21 cellular contexts compared by ENCODE assay signal in genomic region chr19:16873603-16874002, GRCh38. TPM values are rescaled to one million over a fixed set of nuclear protein-coding genes. Genes with fewer than 3 reads are reported as not detected.
A peak's percentile ranks its signal among the peaks of the same experiment; 100 is the strongest.
DNase-seq lines count a peak whose midpoint lies in the region; ATAC-seq and TF ChIP-seq lines count a peak whose summit lies in the region.
"Had no signal": no experiment of that assay in that cellular context is flagged by ENCODE, and none has a peak within 500 bp of the region (broad histone marks: within the 10 kb centered on the region; RNA-seq: fewer than 3 reads in every experiment).

No MANE protein-coding gene starts in this region.

- H3K4me3 Mint-ChIP-seq in CD4-positive, CD25-positive, alpha-beta regulatory T cell = no peak overlapping the region
- peak overlapping the region in 1 of 4 donors; percentile 55 for H3K4me3 Mint-ChIP-seq in IgD-negative memory B cell
- H3K4me3 Mint-ChIP-seq in chondrocyte (ENCODE audit: unreplicated experiment) = no peak overlapping the region
- H3K4me3 Mint-ChIP-seq in neural progenitor cell = no peak overlapping the region
- H3K4me3 Mint-ChIP-seq: activated naive CD8-positive, alpha-beta T cell treated with anti-CD3 and anti-CD28 coated beads, Interleukin-2, amount 50 U/mL, for 24 hours; type B pancreatic cell had no signal

- peaks cover 9% of the 10 kb centered on the region for H3K79me2 ChIP-seq in neural progenitor cell (ENCODE audit: low read depth)

- DNase-seq in CD4-positive, CD25-positive, alpha-beta regulatory T cell = no peak
- DNase-seq in chondrocyte (ENCODE audit: low spot score) (no peak), neural progenitor cell (ENCODE audit: low spot score) (no peak), DMS114 treated with DMSO at 0.1 percent for 48 hours (lab: John Stamatoyannopoulos, UW; ENCODE audit: unreplicated experiment) (no peak), T1000 (lab: John Stamatoyannopoulos, UW) (no peak)
- DNase-seq: activated naive CD8-positive, alpha-beta T cell treated with anti-CD3 and anti-CD28 coated beads, Interleukin-2, amount 50 U/mL, for 24 hours; Calu3; EL; esophagus squamous epithelium; left cardiac atrium; NCI-H1105; NCI-H2107; occipital lobe had no signal

- peaks cover 0 to 18% (median 10%) of the 10 kb centered on the region in 4 donors for H3K4me1 Mint-ChIP-seq in CD4-positive, CD25-positive, alpha-beta regulatory T cell
- peaks cover 0 to 19% (median 14%) of the 10 kb centered on the region in 3 donors for H3K4me1 Mint-ChIP-seq in IgD-negative memory B cell
- H3K4me1 Mint-ChIP-seq in chondrocyte (ENCODE audit: low read depth) = no peaks in the 10 kb centered on the region
- no peaks in the 10 kb centered on the region for H3K4me1 Mint-ChIP-seq in neural progenitor cell

- no peak overlapping the region for H2AFZ ChIP-seq in neural progenitor cell (replicated peaks)

- no peak overlapping the region for H3K4me3 ChIP-seq in CD4-positive, CD25-positive, alpha-beta regulatory T cell (ENCODE audit: low read depth, low read length)
- no peak overlapping the region for H3K4me3 ChIP-seq in neural progenitor cell
- H3K4me3 ChIP-seq: esophagus squamous epithelium, right atrium auricular region, SJSA1 had no signal

- H3K4me1 ChIP-seq in CD4-positive, CD25-positive, alpha-beta regulatory T cell (ENCODE audit: control insufficient read depth, insufficient read depth, low read length, poor library complexity, severe bottlenecking) = no peaks in the 10 kb centered on the region
- no peaks in the 10 kb centered on the region for H3K4me1 ChIP-seq in neural progenitor cell
- H3K4me1 ChIP-seq: SJSA1 had no signal

- peaks cover 35% of the 10 kb centered on the region for H3K36me3 Mint-ChIP-seq in CD4-positive, CD25-positive, alpha-beta regulatory T cell
- peaks cover 9% of the 10 kb centered on the region for H3K36me3 Mint-ChIP-seq in IgD-negative memory B cell
- peaks cover 33% of the 10 kb centered on the region for H3K36me3 Mint-ChIP-seq in chondrocyte (ENCODE audit: low read depth)
- peaks cover 18% of the 10 kb centered on the region for H3K36me3 Mint-ChIP-seq in neural progenitor cell

- H3K9me3 ChIP-seq in CD4-positive, CD25-positive, alpha-beta regulatory T cell (ENCODE audit: control insufficient read depth in 2 of 2, low read length in 2 of 2) = no peaks in the 10 kb centered on the region
- no peaks in the 10 kb centered on the region for H3K9me3 ChIP-seq in neural progenitor cell (ENCODE audit: low read depth)
- H3K9me3 ChIP-seq: esophagus squamous epithelium, right atrium auricular region, SJSA1 had no signal

- H3K9ac ChIP-seq in neural progenitor cell = no peak overlapping the region

- no peak overlapping the region for H3K4me2 ChIP-seq in neural progenitor cell

- H3K27me3 ChIP-seq in CD4-positive, CD25-positive, alpha-beta regulatory T cell (ENCODE audit: control insufficient read depth, insufficient read depth, low read length) = no peaks in the 10 kb centered on the region
- H3K27me3 ChIP-seq in neural progenitor cell = no peaks in the 10 kb centered on the region
- H3K27me3 ChIP-seq: esophagus squamous epithelium, right atrium auricular region, SJSA1 had no signal

- H4K20me1 ChIP-seq in neural progenitor cell (ENCODE audit: low read depth) = peaks cover 7% of the 10 kb centered on the region

- peaks cover 6% of the 10 kb centered on the region for H3F3A ChIP-seq in neural progenitor cell (ENCODE audit: low read depth)

- peak overlapping the region in 2 of 3 donors; percentile 81 to 92 for H3K27ac Mint-ChIP-seq in CD4-positive, CD25-positive, alpha-beta regulatory T cell
- H3K27ac Mint-ChIP-seq in IgD-negative memory B cell (peak overlapping the region; percentile 6 to 97 (median 63)), chondrocyte (ENCODE audit: unreplicated experiment) (peak overlapping the region; percentile 45), neural progenitor cell (peak overlapping the region; percentile 33)
- H3K27ac Mint-ChIP-seq: type B pancreatic cell had no signal

- no peak for ATAC-seq in CD4-positive, CD25-positive, alpha-beta regulatory T cell (ENCODE audit: low read depth in 2 of 2)
- ATAC-seq in GM21447 (IDR thresholded peaks at IDR 0.05; ENCODE audit: unreplicated experiment) (no peak), GM21717 (IDR thresholded peaks at IDR 0.05; ENCODE audit: unreplicated experiment) (no peak)
- ATAC-seq: activated naive CD8-positive, alpha-beta T cell treated with anti-CD3 and anti-CD28 coated beads, Interleukin-2, amount 50 U/mL, for 24 hours; left cardiac atrium had no signal

- TF ChIP-seq CTCF in chondrocyte (IDR thresholded peaks at IDR 0.05) = no peak
- no peak for TF ChIP-seq CTCF in neural progenitor cell (IDR thresholded peaks at IDR 0.05)

- H3K36me3 ChIP-seq in CD4-positive, CD25-positive, alpha-beta regulatory T cell (ENCODE audit: control insufficient read depth, insufficient read depth, low read length) = peaks cover 33% of the 10 kb centered on the region
- no peaks in the 10 kb centered on the region for H3K36me3 ChIP-seq in neural progenitor cell

- no peak overlapping the region for H3K27ac ChIP-seq in CD4-positive, CD25-positive, alpha-beta regulatory T cell (ENCODE audit: insufficient read depth, low read length, poor library complexity, severe bottlenecking)
- no peak overlapping the region for H3K27ac ChIP-seq in neural progenitor cell
- H3K27ac ChIP-seq: SJSA1 had no signal

- no peaks in the 10 kb centered on the region for H3K27me3 Mint-ChIP-seq in CD4-positive, CD25-positive, alpha-beta regulatory T cell
- no peaks in the 10 kb centered on the region for H3K27me3 Mint-ChIP-seq in IgD-negative memory B cell
- no peaks in the 10 kb centered on the region for H3K27me3 Mint-ChIP-seq in chondrocyte (ENCODE audit: low read depth)
- peaks cover 2% of the 10 kb centered on the region for H3K27me3 Mint-ChIP-seq in neural progenitor cell (ENCODE audit: insufficient read depth, low read depth)
- H3K27me3 Mint-ChIP-seq: activated naive CD8-positive, alpha-beta T cell treated with anti-CD3 and anti-CD28 coated beads, Interleukin-2, amount 50 U/mL, for 24 hours; type B pancreatic cell had no signal

- peaks cover 0 to 3% (median 0%) of the 10 kb centered on the region in 7 donors for H3K9me3 Mint-ChIP-seq in CD4-positive, CD25-positive, alpha-beta regulatory T cell
- peaks cover 0 to 6% (median 0%) of the 10 kb centered on the region in 3 donors for H3K9me3 Mint-ChIP-seq in IgD-negative memory B cell
- H3K9me3 Mint-ChIP-seq in chondrocyte (ENCODE audit: low read depth) = no peaks in the 10 kb centered on the region
- no peaks in the 10 kb centered on the region for H3K9me3 Mint-ChIP-seq in neural progenitor cell
- H3K9me3 Mint-ChIP-seq: type B pancreatic cell had no signal

RNA-seq across cellular contexts. Expression of gene F2RL3, which starts 15.2 kb away (rescaled TPM):
- total RNA-seq in CD4-positive, CD25-positive, alpha-beta regulatory T cell = 0.10 TPM
- not detected for polyA plus RNA-seq in CD4-positive, CD25-positive, alpha-beta regulatory T cell
- 0.36 TPM for polyA plus RNA-seq in IgD-negative memory B cell
- 0.05 to 0.10 TPM in 2 of 3 replicates, not detected in the other for total RNA-seq in chondrocyte
- total RNA-seq in neural progenitor cell (ENCODE audit: low replicate concordance) = 0.03 TPM in 1 of 2 replicates, not detected in the other
- total RNA-seq: bronchial epithelial cell, Calu3, HT-29 had no signal

RNA-seq across cellular contexts. Expression of gene SIN3B, which starts 44.4 kb away (rescaled TPM):
- total RNA-seq in CD4-positive, CD25-positive, alpha-beta regulatory T cell = 82.3 TPM
- 1 to 10 TPM; 2.2 to 5.2 (median 3.8) TPM for polyA plus RNA-seq in CD4-positive, CD25-positive, alpha-beta regulatory T cell
- 11.8 TPM for polyA plus RNA-seq in IgD-negative memory B cell
- total RNA-seq in chondrocyte (59.2 to 62.2 TPM (median 59.7 TPM) in 3 replicates), neural progenitor cell (ENCODE audit: low replicate concordance) (21.2 and 36.4 TPM in 2 replicates)

Comparison
In these comparisons a context has a peak if more than half of its experiments do, and no peak if none do; other contexts are left out.
1. H3K27ac Mint-ChIP-seq: peak in every context shown above with its lines; median percentile 86 in CD4-positive, CD25-positive, alpha-beta regulatory T cell; 63 in IgD-negative memory B cell; 45 in chondrocyte; 33 in neural progenitor cell.